In genomic region chr9:129334744-129335080, GRCh38 we compare ENCODE assay signal across 1 cellular context.
TF ChIP-seq lines count a peak whose summit lies in the region.

No MANE protein-coding gene starts in this region.

TF ChIP-seq in IMR-90, 13 proteins besides CTCF, POLR2A, EP300 and RAD21 (continued from another document):
- no peak for TF ChIP-seq USF2 (IDR thresholded peaks at IDR 0.05; ENCODE audit: low read depth, low read length)
- TF ChIP-seq BHLHE40 (IDR thresholded peaks at IDR 0.05; ENCODE audit: low read depth, low read length) = no peak
TF ChIP-seq in IMR-90: peak in this region for 0.
